Comparison of ENCODE assay signal across 8 cellular contexts in genomic region chr1:58785424-58786058, GRCh38. TPM values are rescaled to one million over a fixed set of nuclear protein-coding genes. Genes with fewer than 3 reads are reported as not detected.
DNase-seq lines count a peak whose midpoint lies in the region; ATAC-seq and TF ChIP-seq lines count a peak whose summit lies in the region.

No MANE protein-coding gene starts in this region.

- H3K36me3 Mint-ChIP-seq in MCF 10A (ENCODE audit: insufficient read depth, unreplicated experiment): peaks cover 34% of the 10 kb centered on the region

- peaks cover 14% of the 10 kb centered on the region for H3K4me1 Mint-ChIP-seq in MCF 10A (ENCODE audit: insufficient read depth, unreplicated experiment)

- H3K27ac ChIP-seq in C4-2B: peak overlapping the region; percentile 94

- peak overlapping the region; percentile 91 for H3K4me3 Mint-ChIP-seq in MCF 10A (ENCODE audit: unreplicated experiment)

- H3K9me3 Mint-ChIP-seq in MCF 10A (ENCODE audit: unreplicated experiment): no peaks in the 10 kb centered on the region

- DNase-seq in LHCN-M2 (ENCODE audit: low read depth) (peak; percentile 88), MCF 10A (ENCODE audit: unreplicated experiment) (peak; percentile 82), kidney glomerular epithelial cell (lab: John Stamatoyannopoulos, UW) (peak; percentile 79), GOT3 (lab: John Stamatoyannopoulos, UW) (no peak), Kasumi-1 (lab: John Stamatoyannopoulos, UW) (no peak)
- peak; percentile 5 for DNase-seq in stimulated activated CD4-positive, alpha-beta T cell treated with anti-CD3 and anti-CD28 coated beads, Interleukin-15, amount 100 ng/mL, for 24 hours

- no TSS peak for BruUV-seq in MCF 10A (replicated peaks; lab: Mats Ljungman, UMichigan)

- H3K27ac Mint-ChIP-seq in MCF 10A (ENCODE audit: low read depth, unreplicated experiment): peak overlapping the region; percentile 98

- no peaks in the 10 kb centered on the region for H3K27me3 Mint-ChIP-seq in MCF 10A (ENCODE audit: insufficient read depth, unreplicated experiment)

- CTCF ChIA-PET in MCF 10A (lab: Yijun Ruan, JAX): interaction anchor here (0.5 to 3.1 kb wide), 22 partner anchors 12 to 976 kb away, joined by 3 to 13 read pairs (median 4); no protein-coding TSS in a partner anchor

- POLR2A ChIA-PET in MCF 10A (lab: Yijun Ruan, JAX): interaction anchor here (0.5 to 9.2 kb wide), 34 partner anchors 10 to 973 kb away, joined by 3 to 98 read pairs (median 6); partner anchors contain the start of gene FGGY

- peak; percentile 0; the same call in 2 of the 3 replicates for ATAC-seq in SK-N-SH treated with all-trans-retinoic acid at 6 μM for 48 hours

- TF ChIP-seq CTCF in C4-2B (conservative IDR thresholded peaks at IDR 0.05) (peak; percentile 42), MCF 10A (IDR thresholded peaks at IDR 0.05; ENCODE audit: unreplicated experiment) (no peak)

- intact Hi-C loops in MCF 10A (cut with micrococcal nuclease): loop anchor here (1.0 to 10.0 kb wide), 13 partner anchors 30 to 973 kb away; no protein-coding TSS in a partner anchor

TF ChIP-seq in SK-N-SH treated with all-trans-retinoic acid at 6 μM for 48 hours, 23 proteins besides CTCF, POLR2A, EP300 and RAD21:
- TF ChIP-seq TOX (CRISPR knock-in tag; IDR thresholded peaks at IDR 0.05; ENCODE audit: borderline replicate concordance): no peak
- TF ChIP-seq SNAI2 (CRISPR knock-in tag; IDR thresholded peaks at IDR 0.05): no peak
- no peak for TF ChIP-seq TCF4 (CRISPR knock-in tag; IDR thresholded peaks at IDR 0.05; ENCODE audit: borderline replicate concordance)
- no peak for TF ChIP-seq ZNF70 (CRISPR knock-in tag; IDR thresholded peaks at IDR 0.05)
- TF ChIP-seq ZC3H10 (CRISPR knock-in tag; IDR thresholded peaks at IDR 0.05): no peak
- no peak for TF ChIP-seq PATZ1 (CRISPR knock-in tag; IDR thresholded peaks at IDR 0.05; ENCODE audit: borderline replicate concordance)
- TF ChIP-seq BACH2 (CRISPR knock-in tag; IDR thresholded peaks at IDR 0.05; ENCODE audit: borderline replicate concordance): no peak
- TF ChIP-seq ISL1 (CRISPR knock-in tag; IDR thresholded peaks at IDR 0.05): no peak
- TF ChIP-seq OSR1 (CRISPR knock-in tag; IDR thresholded peaks at IDR 0.05): no peak
- no peak for TF ChIP-seq ARNTL (CRISPR knock-in tag; IDR thresholded peaks at IDR 0.05; ENCODE audit: borderline replicate concordance, low read depth)
- TF ChIP-seq CSDC2 (CRISPR knock-in tag; IDR thresholded peaks at IDR 0.05): no peak
- TF ChIP-seq ZFP30 (CRISPR knock-in tag; IDR thresholded peaks at IDR 0.05): no peak
- TF ChIP-seq CSRNP3 (CRISPR knock-in tag; IDR thresholded peaks at IDR 0.05): no peak
- no peak for TF ChIP-seq RARB (CRISPR knock-in tag; IDR thresholded peaks at IDR 0.05)
- TF ChIP-seq PPARA (CRISPR knock-in tag; IDR thresholded peaks at IDR 0.05; ENCODE audit: borderline replicate concordance): no peak
- TF ChIP-seq ESRRG (CRISPR knock-in tag; IDR thresholded peaks at IDR 0.05): no peak
- TF ChIP-seq POU6F1 (CRISPR knock-in tag; IDR thresholded peaks at IDR 0.05; ENCODE audit: borderline replicate concordance, low read depth): no peak
- TF ChIP-seq CREB5 (CRISPR knock-in tag; IDR thresholded peaks at IDR 0.05; ENCODE audit: low read depth): no peak
- no peak for TF ChIP-seq ZNF565 (CRISPR knock-in tag; conservative IDR thresholded peaks at IDR 0.05; ENCODE audit: low read depth)

RNA-seq across cellular contexts. Expression of gene JUN, which starts 1.7 kb away (rescaled TPM):
- 63.7 and 79.8 TPM in 2 replicates for total RNA-seq in LHCN-M2 (2014; rRNA removed)
- polyA plus RNA-seq in LHCN-M2 (2012): 38.9 TPM
- 60.6 and 71.5 TPM in 2 replicates for total RNA-seq in MCF 10A (2022)

Comparison
In these comparisons a context has a peak if more than half of its experiments do, and no peak if none do; other contexts are left out.
1. DNase-seq: peak in LHCN-M2 (single experiment), MCF 10A (single experiment), kidney glomerular epithelial cell (single experiment) and stimulated activated CD4-positive, alpha-beta T cell treated with anti-CD3 and anti-CD28 coated beads, Interleukin-15, amount 100 ng/mL, for 24 hours (single experiment); none in GOT3 (single experiment) and Kasumi-1 (0 of 2).